In the genomic region with DNA sequence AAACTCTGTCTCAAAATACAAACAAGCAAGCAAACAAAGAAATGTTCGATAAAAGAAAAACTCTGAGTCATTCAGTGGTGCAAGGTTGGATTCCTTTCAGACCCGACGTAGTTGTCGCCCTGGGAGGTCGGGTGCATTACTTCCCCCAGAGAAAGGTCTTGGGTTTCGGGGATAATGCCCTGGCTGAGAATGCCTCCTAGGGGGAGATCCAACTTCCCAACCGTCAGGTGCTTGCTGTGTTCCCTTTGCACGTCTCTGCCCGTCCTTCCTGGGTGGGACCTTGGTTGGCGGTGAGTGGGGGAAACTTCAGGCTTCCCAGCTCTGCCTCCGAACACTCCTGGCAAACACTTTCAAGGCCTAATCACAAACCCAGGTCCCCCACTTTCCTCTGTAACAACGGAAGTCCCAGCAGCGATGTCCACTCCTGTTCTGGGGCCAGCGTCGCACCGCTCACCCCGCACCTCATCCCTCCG, we compare ENCODE assay signal across 8 cellular contexts. TPM values are rescaled to one million over a fixed set of nuclear protein-coding genes. Genes with fewer than 3 reads are reported as not detected.
DNase-seq lines count a peak whose midpoint lies in the region; ATAC-seq and TF ChIP-seq lines count a peak whose summit lies in the region.

No MANE protein-coding gene starts in this region.

- H3K4me1 ChIP-seq in DND-41 (ENCODE audit: insufficient read depth, low read length) (peaks cover 41% of the 10 kb centered on the region), adipocyte (ENCODE audit: control insufficient read depth, insufficient read depth, low read length) (peaks cover 13% of the 10 kb centered on the region), hepatocyte (ENCODE audit: insufficient read depth) (peaks cover 15% of the 10 kb centered on the region)

- H3K9ac ChIP-seq in DND-41 (ENCODE audit: low read depth, low read length) (peak overlapping the region; percentile 81), adipocyte (ENCODE audit: low read length) (peak overlapping the region; percentile 86)

- intact Hi-C loops in sciatic nerve (cut with DNase I), result loop anchor here (10.0 kb wide), 1 partner anchor 1303 kb away; no protein-coding TSS in a partner anchor

- no peaks in the 10 kb centered on the region for H3K9me2 ChIP-seq in hepatocyte (replicated peaks; ENCODE audit: insufficient read depth)

- peaks cover 77% of the 10 kb centered on the region for H3K79me2 ChIP-seq in DND-41 (ENCODE audit: insufficient read depth, low read length)
- H3K79me2 ChIP-seq in hepatocyte, result peaks cover 44% of the 10 kb centered on the region

- no peak for TF ChIP-seq CTCF in DND-41 (IDR thresholded peaks at IDR 0.05; ENCODE audit: borderline replicate concordance, extremely low read depth, low read length, poor library complexity, severe bottlenecking)
- TF ChIP-seq CTCF in hepatocyte (IDR thresholded peaks at IDR 0.05; ENCODE audit: poor library complexity), result no peak

- POLR2A ChIA-PET in HEK293T (lab: Yijun Ruan, JAX), result interaction anchor here (0.7 to 2.0 kb wide), 7 partner anchors 11 to 425 kb away, joined by 3 to 8 read pairs (median 5); no protein-coding TSS in a partner anchor

- H3K27ac ChIP-seq in DND-41 (ENCODE audit: low read length) (peak overlapping the region; percentile 89), hepatocyte (peak overlapping the region; percentile 88)

- H3K9me3 ChIP-seq in DND-41 (ENCODE audit: insufficient read depth, low read length, severe bottlenecking) (no peaks in the 10 kb centered on the region), adipocyte (ENCODE audit: control insufficient read depth, low read length) (no peaks in the 10 kb centered on the region), hepatocyte (ENCODE audit: low read depth) (no peaks in the 10 kb centered on the region)

- DNase-seq in DND-41 (peak; percentile 49), HEK293T (ENCODE audit: extremely low spot score) (peak; percentile 59), NOMO-1 (lab: John Stamatoyannopoulos, UW; ENCODE audit: unreplicated experiment in 2 of 2) (peak; percentile 19 to 20), adipocyte (ENCODE audit: low read depth) (peak; percentile 74), hepatocyte (ENCODE audit: low spot score) (peak; percentile 55), sciatic nerve (ENCODE audit: low spot score) (peak; percentile 60), germinal center (ENCODE audit: low spot score) (no peak)

- H3K36me3 ChIP-seq in DND-41 (ENCODE audit: insufficient read depth, low read length) (peaks cover 21% of the 10 kb centered on the region), adipocyte (ENCODE audit: control insufficient read depth, insufficient read depth, low read length, severe bottlenecking) (no peaks in the 10 kb centered on the region), hepatocyte (replicated peaks; ENCODE audit: insufficient read depth, low read depth) (no peaks in the 10 kb centered on the region)

- 2% methylated on average over 18 of the region's 18 CpGs for WGBS in hepatocyte (ENCODE audit: low lambda C conversion rate, missing lambda C conversion rate)

- H3K4me3 ChIP-seq in DND-41 (ENCODE audit: low read depth in 1 of 2, low read length in 2 of 2) (peak overlapping the region; percentile 56 to 96), adipocyte (ENCODE audit: low read length) (peak overlapping the region; percentile 93), hepatocyte (peak overlapping the region; percentile 84)

- peak overlapping the region; percentile 91 for H3K4me2 ChIP-seq in DND-41 (ENCODE audit: insufficient read depth, low read length)
- peak overlapping the region; percentile 93 for H3K4me2 ChIP-seq in hepatocyte

- peak overlapping the region; percentile 97 for H2AFZ ChIP-seq in DND-41 (ENCODE audit: low read depth, low read length)
- peak overlapping the region; percentile 91 for H2AFZ ChIP-seq in hepatocyte

- ATAC-seq in DND-41 (ENCODE audit: insufficient read depth, low read depth), result peak; percentile 4
- peak; percentile 31 for ATAC-seq in sciatic nerve
- no peak for ATAC-seq in HG02840 (IDR thresholded peaks at IDR 0.05; ENCODE audit: low FRiP score, unreplicated experiment)

- no peaks in the 10 kb centered on the region; the same call in 1 of the 2 replicates for H4K20me1 ChIP-seq in DND-41 (ENCODE audit: insufficient read depth, low read length)
- H4K20me1 ChIP-seq in hepatocyte (ENCODE audit: insufficient read depth, poor library complexity, severe bottlenecking), result no peaks in the 10 kb centered on the region

- H3K27me3 ChIP-seq in DND-41 (ENCODE audit: insufficient read depth, low read length, poor library complexity) (no peaks in the 10 kb centered on the region), adipocyte (replicated peaks; ENCODE audit: control insufficient read depth, insufficient read depth, low read length) (no peaks in the 10 kb centered on the region), hepatocyte (no peaks in the 10 kb centered on the region)

- CTCF ChIA-PET in HEK293T (lab: Yijun Ruan, JAX), result interaction anchor here (0.6 to 2.2 kb wide), 12 partner anchors 9 to 1013 kb away, joined by 3 to 10 read pairs (median 4); no protein-coding TSS in a partner anchor

TF ChIP-seq in HEK293T, 16 proteins besides CTCF, POLR2A, EP300 and RAD21:
- no peak for TF ChIP-seq ELF4 (IDR thresholded peaks at IDR 0.05)
- TF ChIP-seq SP1 (IDR thresholded peaks at IDR 0.05), result no peak
- TF ChIP-seq, protein P1, sequence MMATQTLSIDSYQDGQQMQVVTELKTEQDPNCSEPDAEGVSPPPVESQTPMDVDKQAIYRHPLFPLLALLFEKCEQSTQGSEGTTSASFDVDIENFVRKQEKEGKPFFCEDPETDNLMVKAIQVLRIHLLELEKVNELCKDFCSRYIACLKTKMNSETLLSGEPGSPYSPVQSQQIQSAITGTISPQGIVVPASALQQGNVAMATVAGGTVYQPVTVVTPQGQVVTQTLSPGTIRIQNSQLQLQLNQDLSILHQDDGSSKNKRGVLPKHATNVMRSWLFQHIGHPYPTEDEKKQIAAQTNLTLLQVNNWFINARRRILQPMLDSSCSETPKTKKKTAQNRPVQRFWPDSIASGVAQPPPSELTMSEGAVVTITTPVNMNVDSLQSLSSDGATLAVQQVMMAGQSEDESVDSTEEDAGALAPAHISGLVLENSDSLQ (IDR thresholded peaks at IDR 0.05), result no peak
- TF ChIP-seq HDGF (IDR thresholded peaks at IDR 0.05; ENCODE audit: borderline replicate concordance), result no peak
- TF ChIP-seq BHLHE40 (IDR thresholded peaks at IDR 0.05; ENCODE audit: borderline replicate concordance), result no peak
- TF ChIP-seq SUZ12 (IDR thresholded peaks at IDR 0.05), result no peak
- TF ChIP-seq FOXK2 (IDR thresholded peaks at IDR 0.05), result no peak
- TF ChIP-seq NFRKB (IDR thresholded peaks at IDR 0.05), result no peak
- TF ChIP-seq FOXM1 (IDR thresholded peaks at IDR 0.05; ENCODE audit: borderline replicate concordance), result no peak

RNA-seq across cellular contexts. Expression of a gene that starts 0.6 kb away (rescaled TPM):
- 57.0 and 72.4 TPM in 2 replicates for total RNA-seq in hepatocyte
- 80.6 and 83.0 TPM in 2 replicates for polyA plus RNA-seq in hepatocyte
- total RNA-seq in sciatic nerve, result 56.4 TPM

RNA-seq across cellular contexts. Expression of a gene that starts 0.7 kb away (rescaled TPM):
- 7.2 and 12.5 TPM in 2 replicates for total RNA-seq in hepatocyte
- 3.3 and 6.8 TPM in 2 replicates for polyA plus RNA-seq in hepatocyte
- total RNA-seq in sciatic nerve, result 22.1 TPM
